Comparison of ENCODE assay signal across 13 cellular contexts in the genomic region with DNA sequence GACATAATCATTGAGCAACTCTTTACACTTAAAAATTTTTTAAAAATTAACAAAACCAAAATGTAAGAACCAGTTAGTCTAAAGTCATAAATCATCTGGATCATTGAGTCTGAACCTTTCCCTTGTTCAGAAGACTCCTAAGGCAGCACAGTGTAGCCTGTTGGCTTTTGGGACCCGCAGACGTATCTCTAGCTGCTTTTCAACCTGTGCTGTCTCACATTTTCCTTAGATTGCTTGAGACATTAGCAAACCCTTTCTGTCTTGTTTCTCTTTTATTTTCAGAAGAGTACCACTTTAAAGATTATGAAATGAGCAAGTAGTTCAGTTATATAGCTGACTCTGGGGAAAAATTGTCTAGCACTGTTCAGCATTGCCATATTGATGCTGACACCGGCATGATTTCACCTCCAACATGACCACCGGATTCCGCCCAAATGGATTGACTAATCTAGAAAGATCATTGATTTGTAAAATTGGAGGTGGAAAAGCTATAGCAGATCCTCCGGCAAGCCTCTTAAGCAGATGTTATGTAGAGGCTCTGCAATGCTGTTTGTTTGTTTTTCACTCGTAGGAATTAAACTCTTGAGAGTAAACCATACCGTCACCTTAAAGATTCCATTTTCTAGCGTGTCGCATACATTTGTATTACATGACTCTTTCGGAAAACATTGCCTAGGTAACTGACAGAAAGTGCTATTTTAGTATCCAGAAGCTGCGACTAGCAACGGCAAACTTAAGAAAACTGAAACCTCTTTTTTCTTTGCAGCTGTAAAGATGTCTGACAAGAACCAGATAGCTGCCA. TPM values are rescaled to one million over a fixed set of nuclear protein-coding genes. Genes with fewer than 3 reads are reported as not detected.
DNase-seq lines count a peak whose midpoint lies in the region; ATAC-seq, FAIRE-seq and TF ChIP-seq lines count a peak whose summit lies in the region.
"Had no signal": no experiment of that assay in that cellular context is flagged by ENCODE, and none has a peak within 500 bp of the region (broad histone marks: within the 10 kb centered on the region; RNA-seq: fewer than 3 reads in every experiment).

No MANE protein-coding gene starts in this region.

- no peak for FAIRE-seq in H54 (lab: Jason Lieb, UNC)

- TF ChIP-seq POLR2A in stomach (IDR thresholded peaks at IDR 0.05), result no peak
- TF ChIP-seq POLR2A in H54 (IDR thresholded peaks at IDR 0.05; ENCODE audit: low read depth, low read length), result no peak

- H3K27me3 ChIP-seq in stomach, result no peaks in the 10 kb centered on the region

- H3K4me3 Mint-ChIP-seq in activated naive CD4-positive, alpha-beta T cell treated with anti-CD3 and anti-CD28 coated beads for 36 hours, result no peak overlapping the region
- peak overlapping the region; percentile 13 for H3K4me3 Mint-ChIP-seq in central memory CD8-positive, alpha-beta T cell

- peaks cover 0 to 15% (median 0%) of the 10 kb centered on the region in 4 donors for H3K4me1 ChIP-seq in stomach
- H3K4me1 ChIP-seq: BLaER1 had no signal

- no peak for TF ChIP-seq EP300 in stomach (IDR thresholded peaks at IDR 0.05)

- no peak overlapping the region for H3K27ac Mint-ChIP-seq in activated naive CD4-positive, alpha-beta T cell treated with anti-CD3 and anti-CD28 coated beads for 36 hours
- H3K27ac Mint-ChIP-seq in central memory CD8-positive, alpha-beta T cell (ENCODE audit: low read depth), result peak overlapping the region; percentile 22

- peak overlapping the region in 2 of 4 donors; percentile 9 to 15 for H3K4me3 ChIP-seq in stomach
- H3K4me3 ChIP-seq: BLaER1 had no signal

- H3K9me3 Mint-ChIP-seq in activated naive CD4-positive, alpha-beta T cell treated with anti-CD3 and anti-CD28 coated beads for 36 hours, result no peaks in the 10 kb centered on the region
- H3K9me3 Mint-ChIP-seq in central memory CD8-positive, alpha-beta T cell, result no peaks in the 10 kb centered on the region

- ATAC-seq in HG02852 (IDR thresholded peaks at IDR 0.05; ENCODE audit: unreplicated experiment) (peak; percentile 61), HG03139 (IDR thresholded peaks at IDR 0.05; ENCODE audit: unreplicated experiment) (no peak)
- peak; percentile 24 for ATAC-seq in central memory CD8-positive, alpha-beta T cell (replicated peaks; ENCODE audit: extremely low read depth, poor library complexity, severe bottlenecking)

- H3K36me3 ChIP-seq in stomach, result peaks cover 0 to 13% (median 6%) of the 10 kb centered on the region in 4 donors

- peaks cover 21% of the 10 kb centered on the region for H3K4me1 Mint-ChIP-seq in activated naive CD4-positive, alpha-beta T cell treated with anti-CD3 and anti-CD28 coated beads for 36 hours (ENCODE audit: low read depth)
- peaks cover 5% of the 10 kb centered on the region for H3K4me1 Mint-ChIP-seq in central memory CD8-positive, alpha-beta T cell

- H3K27ac ChIP-seq in stomach, result peak overlapping the region in 3 of 5 donors; percentile 46 to 68 (median 53)
- H3K27ac ChIP-seq: BLaER1 had no signal

- H3K36me3 Mint-ChIP-seq in activated naive CD4-positive, alpha-beta T cell treated with anti-CD3 and anti-CD28 coated beads for 36 hours (ENCODE audit: low read depth), result peaks cover 2% of the 10 kb centered on the region
- peaks cover 36% of the 10 kb centered on the region for H3K36me3 Mint-ChIP-seq in central memory CD8-positive, alpha-beta T cell (ENCODE audit: insufficient read depth)

- no peaks in the 10 kb centered on the region for H3K27me3 Mint-ChIP-seq in activated naive CD4-positive, alpha-beta T cell treated with anti-CD3 and anti-CD28 coated beads for 36 hours (ENCODE audit: low read depth)
- no peaks in the 10 kb centered on the region for H3K27me3 Mint-ChIP-seq in central memory CD8-positive, alpha-beta T cell

- intact Hi-C loops in activated naive CD4-positive, alpha-beta T cell treated with anti-CD3 and anti-CD28 coated beads for 36 hours (cut with micrococcal nuclease), result loop anchor here (10.0 kb wide), 1 partner anchor 1493 kb away; no protein-coding TSS in a partner anchor
- intact Hi-C loops in stomach (cut with DNase I; ENCODE audit: low total_unique reads), result no loop called here

- CTCF ChIA-PET in activated naive CD4-positive, alpha-beta T cell treated with anti-CD3 and anti-CD28 coated beads for 36 hours (lab: Charles Lee), result interaction anchor here (0.7 to 1.6 kb wide), 5 partner anchors 26 to 367 kb away, joined by 3 to 6 read pairs (median 3); a partner anchor contains a TSS

- peak; percentile 30 for DNase-seq in activated naive CD4-positive, alpha-beta T cell treated with Interleukin-2 at 50 U/mL for 16 hours
- no peak for DNase-seq in activated naive CD4-positive, alpha-beta T cell treated with anti-CD3 and anti-CD28 coated beads for 36 hours
- DNase-seq in central memory CD8-positive, alpha-beta T cell (ENCODE audit: low spot score in 2 of 2), result no peak
- DNase-seq in stomach, result no peak
- no peak for DNase-seq in epidermal melanocyte (ENCODE audit: insufficient read length, low spot score)
- DNase-seq in H54 (ENCODE audit: insufficient read length, low spot score), result no peak
- DNase-seq: central memory CD4-positive, alpha-beta T cell; glutamatergic neuron; mesendoderm; NCI-H1105 treated with DMSO at 0.1 percent for 48 hours had no signal

- 55 to 81% (median 78%) methylated on average over 13 of the region's 13 CpGs for WGBS in stomach, 5 donors

- TF ChIP-seq CTCF in stomach (IDR thresholded peaks at IDR 0.05), result no peak

- H3K9me3 ChIP-seq in stomach, result no peaks in the 10 kb centered on the region
- H3K9me3 ChIP-seq: BLaER1 had no signal

RNA-seq across cellular contexts. Expression of a gene that starts 9.0 kb away (rescaled TPM):
- total RNA-seq in activated naive CD4-positive, alpha-beta T cell treated with anti-CD3 and anti-CD28 coated beads for 36 hours, result 1 to 10 TPM; 2.5 to 2.7 TPM
- total RNA-seq in stomach, result 10 to 100 TPM in 2 of 5 donors, 1 to 10 TPM in 3; 3.2 to 25.7 (median 5.9) TPM
- polyA plus RNA-seq in stomach, result 1 to 10 TPM; 1.2 to 3.8 (median 1.2) TPM

RNA-seq across cellular contexts. Expression of a gene that starts 27.0 kb away (rescaled TPM):
- 10 to 100 TPM; 22.8 to 23.3 TPM for total RNA-seq in activated naive CD4-positive, alpha-beta T cell treated with anti-CD3 and anti-CD28 coated beads for 36 hours
- 10 to 100 TPM in 3 of 5 donors, 1 to 10 TPM in 2; 2.6 to 55.1 (median 10.4) TPM for total RNA-seq in stomach
- 10 to 100 TPM; 12.4 to 33.6 (median 26.6) TPM for polyA plus RNA-seq in stomach
